In genomic region chr18:23133860-23134779, GRCh38 we compare ENCODE assay signal across 7 cellular contexts.
A peak's percentile ranks its signal among the peaks of the same experiment; 100 is the strongest.
DNase-seq lines count a peak whose midpoint lies in the region; ATAC-seq lines count a peak whose summit lies in the region.

No MANE protein-coding gene starts in this region.

- ATAC-seq in GM18519 (IDR thresholded peaks at IDR 0.05; ENCODE audit: low FRiP score, unreplicated experiment) (peak; percentile 28), HG02943 (IDR thresholded peaks at IDR 0.05; ENCODE audit: low read depth, unreplicated experiment) (peak; percentile 48)

- H3K9me3 ChIP-seq in iPS-18c (ENCODE audit: control insufficient read depth, insufficient read depth, low read length): no peaks in the 10 kb centered on the region

- DNase-seq in NCI-H2171 treated with DMSO at 0.1 percent for 48 hours (lab: John Stamatoyannopoulos, UW) (peak; percentile 78), glomerular visceral epithelial cell (ENCODE audit: extremely low spot score) (no peak)
- peak; percentile 38 to 45 for DNase-seq in activated T-cell treated with anti-CD3 and anti-CD28 coated beads, Interleukin-2, amount 50 U/mL, for 48 hours
- peak; percentile 25 to 65 for DNase-seq in stimulated activated CD4-positive, alpha-beta T cell treated with anti-CD3 and anti-CD28 coated beads, Interleukin-4, amount 100 ng/mL, for 4 hours

- H3K4me3 ChIP-seq in iPS-18c (ENCODE audit: insufficient read depth, low read depth, low read length): peak overlapping the region; percentile 71
